Comparison of ENCODE assay signal across 30 cellular contexts in genomic region chr7:66694286-66694685, GRCh38.
"Had no signal": no experiment of that assay in that cellular context is flagged by ENCODE, and none has a peak within 500 bp of the region (broad histone marks: within the 10 kb centered on the region; RNA-seq: fewer than 3 reads in every experiment).

No MANE protein-coding gene starts in this region.

- H3K27me3 ChIP-seq: adrenal gland, MG63, SJCRH30 had no signal

- ATAC-seq: activated CD4-positive, alpha-beta T cell treated with anti-CD3 and anti-CD28 coated beads for 36 hours; Panc1 had no signal

- H3K4me1 Mint-ChIP-seq: activated CD4-positive, alpha-beta memory T cell treated with anti-CD3 and anti-CD28 coated beads, Interleukin-2, amount 10 ng/mL, durations not matched to agents 7 days and 5 days; activated CD4-positive, alpha-beta T cell treated with anti-CD3 and anti-CD28 coated beads for 36 hours; activated naive CD4-positive, alpha-beta T cell treated with anti-CD3 and anti-CD28 coated beads, Interleukin-2, amount 10 ng/mL, durations not matched to agents 7 days and 5 days; activated naive CD8-positive, alpha-beta T cell treated with anti-CD3 and anti-CD28 coated beads, Interleukin-2, amount 10 ng/mL, durations not matched to agents 7 days and 5 days had no signal

- H3K4me3 Mint-ChIP-seq: activated CD4-positive, alpha-beta memory T cell treated with anti-CD3 and anti-CD28 coated beads, Interleukin-2, amount 10 ng/mL, durations not matched to agents 7 days and 5 days; activated CD4-positive, alpha-beta T cell treated with anti-CD3 and anti-CD28 coated beads for 36 hours; activated naive CD4-positive, alpha-beta T cell treated with anti-CD3 and anti-CD28 coated beads, Interleukin-2, amount 10 ng/mL, durations not matched to agents 7 days and 5 days; activated naive CD8-positive, alpha-beta T cell treated with anti-CD3 and anti-CD28 coated beads, Interleukin-2, amount 10 ng/mL, durations not matched to agents 7 days and 5 days had no signal

- DNase-seq: activated CD4-positive, alpha-beta memory T cell treated with anti-CD3 and anti-CD28 coated beads, Interleukin-2, amount 10 ng/mL, durations not matched to agents 7 days and 5 days; activated CD4-positive, alpha-beta T cell treated with anti-CD3 and anti-CD28 coated beads for 36 hours; activated CD4-positive, alpha-beta T cell treated with anti-CD3 and anti-CD28 coated beads, Interleukin-2, amount 50 U/mL, for 1 hour; activated gamma-delta T cell treated with Interleukin-2 at 50 U/mL for 16 hours; activated naive CD4-positive, alpha-beta T cell treated with anti-CD3 and anti-CD28 coated beads, Interleukin-2, amount 10 ng/mL, durations not matched to agents 7 days and 5 days; activated naive CD8-positive, alpha-beta T cell treated with anti-CD3 and anti-CD28 coated beads, Interleukin-2, amount 10 ng/mL, durations not matched to agents 7 days and 5 days; activated T-cell treated with anti-CD3 and anti-CD28 coated beads for 4 hours; activated T-cell treated with anti-CD3 and anti-CD28 coated beads, Interleukin-2, amount 50 U/mL, for 48 hours; anterior cingulate cortex; MG63; MV-4-11; NCI-H1092 treated with DMSO at 0.1 percent for 48 hours; NCI-H1417 treated with DMSO at 0.1 percent for 48 hours; NCI-H1694; NCI-H2029; NCI-H2107; NCI-H2171 treated with DMSO at 0.1 percent for 48 hours; NCI-H226; NCI-H526 treated with DMSO at 0.1 percent for 48 hours; NK-92 treated with Interleukin-12 subunit alpha and Interleukin-12 subunit beta, amount 100 ng/mL, for 24 hours; OCI-M1; Right ventricle myocardium superior; RPMI8226; SJCRH30; SK-N-SH; T-helper 1 cell had no signal

- H3K36me3 ChIP-seq: adrenal gland, MG63, SJCRH30 had no signal

- H3K4me3 ChIP-seq: adrenal gland, MG63, SJCRH30 had no signal

- H3K36me3 Mint-ChIP-seq: activated naive CD4-positive, alpha-beta T cell treated with anti-CD3 and anti-CD28 coated beads, Interleukin-2, amount 10 ng/mL, durations not matched to agents 7 days and 5 days; activated naive CD8-positive, alpha-beta T cell treated with anti-CD3 and anti-CD28 coated beads, Interleukin-2, amount 10 ng/mL, durations not matched to agents 7 days and 5 days had no signal

- H3K4me2 ChIP-seq: SK-N-SH had no signal

- H3K27ac ChIP-seq: adrenal gland, SJCRH30, VCaP had no signal

- H3K9me3 Mint-ChIP-seq: activated CD4-positive, alpha-beta memory T cell treated with anti-CD3 and anti-CD28 coated beads, Interleukin-2, amount 10 ng/mL, durations not matched to agents 7 days and 5 days; activated naive CD4-positive, alpha-beta T cell treated with anti-CD3 and anti-CD28 coated beads, Interleukin-2, amount 10 ng/mL, durations not matched to agents 7 days and 5 days; activated naive CD8-positive, alpha-beta T cell treated with anti-CD3 and anti-CD28 coated beads, Interleukin-2, amount 10 ng/mL, durations not matched to agents 7 days and 5 days; activated T-helper 2 cell treated with anti-CD3 and anti-CD28 coated beads, Interferon-gamma antibody, Interleukin-2, Interleukin-4, amounts not matched to agents 10 μg/mL and 5 μg/mL and 100 μg/mL, durations not matched to agents 14 hours and 24 hours and 36 hours had no signal

- H3K9ac ChIP-seq: SK-N-SH had no signal

- H3K9me3 ChIP-seq: adrenal gland, MG63, SJCRH30, SK-N-SH had no signal

- H3K27ac Mint-ChIP-seq: activated CD4-positive, alpha-beta memory T cell treated with anti-CD3 and anti-CD28 coated beads, Interleukin-2, amount 10 ng/mL, durations not matched to agents 7 days and 5 days; activated CD4-positive, alpha-beta T cell treated with anti-CD3 and anti-CD28 coated beads for 36 hours; activated naive CD4-positive, alpha-beta T cell treated with anti-CD3 and anti-CD28 coated beads, Interleukin-2, amount 10 ng/mL, durations not matched to agents 7 days and 5 days; activated naive CD8-positive, alpha-beta T cell treated with anti-CD3 and anti-CD28 coated beads, Interleukin-2, amount 10 ng/mL, durations not matched to agents 7 days and 5 days; activated T-helper 2 cell treated with anti-CD3 and anti-CD28 coated beads, Interferon-gamma antibody, Interleukin-2, Interleukin-4, amounts not matched to agents 10 μg/mL and 5 μg/mL and 100 μg/mL, durations not matched to agents 14 hours and 24 hours and 36 hours had no signal

- H3K27me3 Mint-ChIP-seq: activated CD4-positive, alpha-beta memory T cell treated with anti-CD3 and anti-CD28 coated beads, Interleukin-2, amount 10 ng/mL, durations not matched to agents 7 days and 5 days; activated CD4-positive, alpha-beta T cell treated with anti-CD3 and anti-CD28 coated beads for 36 hours; activated naive CD4-positive, alpha-beta T cell treated with anti-CD3 and anti-CD28 coated beads, Interleukin-2, amount 10 ng/mL, durations not matched to agents 7 days and 5 days; activated naive CD8-positive, alpha-beta T cell treated with anti-CD3 and anti-CD28 coated beads, Interleukin-2, amount 10 ng/mL, durations not matched to agents 7 days and 5 days had no signal

- H3K4me1 ChIP-seq: SJCRH30 had no signal
